13 cellular contexts compared by ENCODE assay signal in genomic region chr15:91525746-91526145, GRCh38.
"Had no signal": no experiment of that assay in that cellular context is flagged by ENCODE, and none has a peak within 500 bp of the region (broad histone marks: within the 10 kb centered on the region; RNA-seq: fewer than 3 reads in every experiment).

No MANE protein-coding gene starts in this region.

- ATAC-seq: esophagus mucosa; gastrocnemius medialis; pancreas; right lobe of liver; stimulated activated naive B cell treated with anti-CD40 and anti-IgM and Interleukin-4, amounts not matched to agents 10 μg/mL and 1 μg/mL and 100 μg/mL, for 72 hours; stimulated activated naive CD8-positive, alpha-beta T cell treated with anti-CD3 and anti-CD28 coated beads, Interleukin-15, amount 100 ng/mL, for 72 hours had no signal

- DNase-seq: effector memory CD4-positive, alpha-beta T cell; gastrocnemius medialis; immature natural killer cell; mesendoderm; naive B cell; occipital lobe; pancreas; right lobe of liver; stimulated activated CD4-positive, alpha-beta T cell treated with anti-CD3 and anti-CD28 coated beads, Interleukin-4, amount 100 ng/mL, for 24 hours; stimulated activated naive B cell treated with anti-CD40 and anti-IgM and Interleukin-4, amounts not matched to agents 10 μg/mL and 1 μg/mL and 100 μg/mL, for 72 hours; stimulated activated naive CD8-positive, alpha-beta T cell treated with anti-CD3 and anti-CD28 coated beads, Interleukin-15, amount 100 ng/mL, for 72 hours; trophoblast cell had no signal
